8 cellular contexts compared by ENCODE assay signal in the genomic region with DNA sequence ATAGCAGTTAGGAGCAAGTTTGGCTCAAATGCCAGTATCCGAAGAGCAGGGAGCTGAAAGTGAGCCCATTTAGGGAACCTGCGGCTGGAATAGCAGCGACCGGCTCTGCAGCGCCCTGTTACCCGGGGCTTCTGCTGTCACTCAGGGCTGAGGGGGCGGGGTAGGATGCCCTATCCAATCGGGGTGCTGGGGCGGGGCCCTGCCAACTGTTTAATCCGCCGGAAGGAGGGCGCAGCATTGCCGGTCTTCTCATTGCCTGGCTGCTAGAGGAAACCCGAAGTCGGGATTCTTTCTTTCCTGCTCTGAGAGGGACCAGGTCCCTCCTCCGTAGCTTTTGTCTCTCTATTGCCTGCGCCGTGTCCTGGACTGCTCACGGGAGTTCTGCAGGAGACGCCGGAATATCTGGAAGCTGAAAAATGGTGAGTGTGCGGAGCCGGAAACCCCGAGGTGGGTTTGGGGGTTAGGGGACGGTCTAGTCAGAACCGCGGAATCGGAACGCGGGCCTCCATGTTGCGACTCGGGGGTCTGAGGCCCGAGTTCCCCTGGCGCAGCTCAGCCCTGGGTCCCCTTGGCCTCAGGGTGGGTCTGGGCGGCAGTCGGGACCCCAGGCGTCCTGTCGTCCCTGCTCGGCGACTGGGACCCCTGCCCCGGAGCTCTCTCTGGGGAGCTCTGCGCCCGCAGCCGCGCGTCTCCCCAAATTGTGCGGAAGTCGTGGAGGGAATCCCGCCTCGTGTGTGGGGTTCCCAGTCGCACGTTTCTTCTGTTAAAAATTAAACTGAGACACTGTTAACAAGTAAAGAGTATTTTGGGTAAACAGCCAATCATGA. TPM values are rescaled to one million over a fixed set of nuclear protein-coding genes. Genes with fewer than 3 reads are reported as not detected.
DNase-seq lines count a peak whose midpoint lies in the region; ATAC-seq and TF ChIP-seq lines count a peak whose summit lies in the region.

No MANE protein-coding gene starts in this region.

- H3K27ac ChIP-seq in right atrium auricular region (peak overlapping the region; percentile 84 to 88), psoas muscle (peak overlapping the region; percentile 84), urinary bladder (ENCODE audit: low read depth) (no peak overlapping the region)

- peaks cover 0 to 1% of the 10 kb centered on the region in 2 donors for H3K9me3 ChIP-seq in right atrium auricular region
- H3K9me3 ChIP-seq in psoas muscle, result no peaks in the 10 kb centered on the region

- POLR2A ChIA-PET in HEK293T (lab: Yijun Ruan, JAX), result no interaction called here
- POLR2A ChIA-PET in T-cell (lab: Charles Lee), result interaction anchor here in 1 of 2 donors (0.7 to 1.5 kb wide), 2 partner anchors 23 to 703 kb away, joined by 4 read pairs; a partner anchor contains a TSS

- H3K4me1 ChIP-seq in right atrium auricular region, result peaks cover 0 to 10% of the 10 kb centered on the region in 2 donors
- no peaks in the 10 kb centered on the region for H3K4me1 ChIP-seq in psoas muscle
- H3K4me1 ChIP-seq in urinary bladder (ENCODE audit: insufficient read depth), result no peaks in the 10 kb centered on the region

- peaks cover 26 to 38% (median 34%) of the 10 kb centered on the region in 3 donors for H3K4me1 Mint-ChIP-seq in T-cell

- H3K27me3 Mint-ChIP-seq in T-cell, result no peaks in the 10 kb centered on the region

- H3K4me3 Mint-ChIP-seq in T-cell, result peak overlapping the region; percentile 93 to 99 (median 97)

- 0 to 1% (median 1%) methylated on average over 51 to 52 of the region's 52 CpGs for WGBS in psoas muscle, 3 donors
- under 1% methylated on average over 52 of the region's 52 CpGs for WGBS in urinary bladder

- H3K27ac Mint-ChIP-seq in T-cell, result peak overlapping the region; percentile 94 to 97

- CTCF ChIA-PET in HEK293T (lab: Yijun Ruan, JAX), result interaction anchor here (0.6 to 1.0 kb wide), 3 partner anchors 10 to 424 kb away, joined by 3 read pairs; no protein-coding TSS in a partner anchor
- CTCF ChIA-PET in T-cell (lab: Charles Lee), result interaction anchor here (0.6 to 5.7 kb wide), 12 partner anchors 11 to 247 kb away, joined by 3 to 70 read pairs (median 6); a partner anchor contains a TSS

- H3K36me3 ChIP-seq in right atrium auricular region, result peaks cover 8% of the 10 kb centered on the region
- peaks cover 0 to 6% of the 10 kb centered on the region in 2 donors for H3K36me3 ChIP-seq in psoas muscle (ENCODE audit: insufficient read depth in 1 of 2, low read depth in 1 of 2)
- H3K36me3 ChIP-seq in urinary bladder (ENCODE audit: insufficient read depth), result no peaks in the 10 kb centered on the region

- TF ChIP-seq CTCF in right atrium auricular region (IDR thresholded peaks at IDR 0.05) (no peak), psoas muscle (IDR thresholded peaks at IDR 0.05) (no peak)

- intact Hi-C loops in psoas muscle (cut with DNase I), result loop anchor here (2.0 to 5.0 kb wide), 5 partner anchors 23 to 191 kb away; a partner anchor contains a TSS

- H3K4me3 ChIP-seq in right atrium auricular region, result peak overlapping the region; percentile 70 to 79
- peak overlapping the region; percentile 79 for H3K4me3 ChIP-seq in psoas muscle
- peak overlapping the region; percentile 79 for H3K4me3 ChIP-seq in urinary bladder (ENCODE audit: low read depth, low read length)

- no peaks in the 10 kb centered on the region for H3K27me3 ChIP-seq in right atrium auricular region
- H3K27me3 ChIP-seq in psoas muscle (ENCODE audit: insufficient read depth in 3 of 3, low read length in 2 of 3), result no peaks in the 10 kb centered on the region

- ATAC-seq in T-cell (replicated peaks in 1 of 4) (peak; percentile 89 to 94 (median 94)), psoas muscle (peak; percentile 98 to 99 (median 99))

- H3K9me3 Mint-ChIP-seq in T-cell, result peaks cover 0 to 4% (median 0%) of the 10 kb centered on the region in 3 donors

- in situ Hi-C loops in G401 (cut with HindIII; ENCODE audit: low sequenced_read_pairs), result no loop called here

- DNase-seq in G401 (ENCODE audit: low spot score), result peak; percentile 97
- peak; percentile 14 for DNase-seq in HEK293T (ENCODE audit: extremely low spot score)
- peak; percentile 95 for DNase-seq in NCI-H1105 treated with DMSO at 0.1 percent for 48 hours (lab: John Stamatoyannopoulos, UW)
- DNase-seq in T-cell, result peak; percentile 78 to 95 (median 90)
- peak; percentile 90 for DNase-seq in amniotic epithelial cell (ENCODE audit: low read depth)
- DNase-seq in right atrium auricular region (ENCODE audit: low spot score), result peak; percentile 97
- DNase-seq in psoas muscle, result peak; percentile 97

- peaks cover 4% of the 10 kb centered on the region for H3K36me3 Mint-ChIP-seq in T-cell

TF ChIP-seq in HEK293T, 16 proteins besides CTCF, POLR2A, EP300 and RAD21:
- TF ChIP-seq SUZ12 (IDR thresholded peaks at IDR 0.05) (no peak), NFRKB (IDR thresholded peaks at IDR 0.05) (no peak), ELF4 (IDR thresholded peaks at IDR 0.05) (no peak), ARNT (IDR thresholded peaks at IDR 0.05) (no peak)
- TF ChIP-seq, protein P1, sequence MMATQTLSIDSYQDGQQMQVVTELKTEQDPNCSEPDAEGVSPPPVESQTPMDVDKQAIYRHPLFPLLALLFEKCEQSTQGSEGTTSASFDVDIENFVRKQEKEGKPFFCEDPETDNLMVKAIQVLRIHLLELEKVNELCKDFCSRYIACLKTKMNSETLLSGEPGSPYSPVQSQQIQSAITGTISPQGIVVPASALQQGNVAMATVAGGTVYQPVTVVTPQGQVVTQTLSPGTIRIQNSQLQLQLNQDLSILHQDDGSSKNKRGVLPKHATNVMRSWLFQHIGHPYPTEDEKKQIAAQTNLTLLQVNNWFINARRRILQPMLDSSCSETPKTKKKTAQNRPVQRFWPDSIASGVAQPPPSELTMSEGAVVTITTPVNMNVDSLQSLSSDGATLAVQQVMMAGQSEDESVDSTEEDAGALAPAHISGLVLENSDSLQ (IDR thresholded peaks at IDR 0.05), result peak; percentile 88

RNA-seq across cellular contexts. Expression of a gene that starts 22.8 kb away (rescaled TPM):
- total RNA-seq in G401 (2014; rRNA removed; shearing (Covaris generic)), result 0.41 and 0.55 TPM in 2 replicates
- total RNA-seq in T-cell (10 to 100 TPM in 2 of 5 donors, 1 to 10 TPM in 2, under 1 TPM in 1; 0.98 to 10.5 (median 8.0) TPM), right atrium auricular region (1 to 10 TPM; 1.4 to 2.6 TPM), psoas muscle (1 to 10 TPM in 2 of 4 donors, under 1 TPM in 2; 0.22 to 1.6 (median 0.81) TPM), urinary bladder (6.1 TPM)
- polyA plus RNA-seq in psoas muscle (1 to 10 TPM in 1 of 3 donors, under 1 TPM in 2; 0.56 to 1.3 (median 0.82) TPM), urinary bladder (3.3 TPM)

RNA-seq across cellular contexts. Expression of a gene that starts 47.9 kb away (rescaled TPM):
- 0.43 TPM in 1 of 2 replicates, not detected in the other for total RNA-seq in G401 (2014; rRNA removed; shearing (Covaris generic))
- total RNA-seq in T-cell, result 1 to 10 TPM in 3 of 5 donors, under 1 TPM in 2; 0.41 to 1.9 (median 1.5) TPM
- total RNA-seq in right atrium auricular region, result 1 to 10 TPM; 4.4 to 5.5 TPM
- total RNA-seq in psoas muscle, result 1 to 10 TPM; 2.7 to 4.0 (median 3.1) TPM
- 1 to 10 TPM; 1.4 to 4.2 (median 2.8) TPM for polyA plus RNA-seq in psoas muscle
- total RNA-seq in urinary bladder, result 16.0 TPM
- 7.0 TPM for polyA plus RNA-seq in urinary bladder

Comparison
In these comparisons a context has a peak if more than half of its experiments do, and no peak if none do; other contexts are left out.
1. DNase-seq: peak in every context shown above with its lines; median percentile 97 in G401; 97 in right atrium auricular region; 97 in psoas muscle; 95 in NCI-H1105 treated with DMSO at 0.1 percent for 48 hours; 90 in amniotic epithelial cell; 90 in T-cell; 14 in HEK293T.